In the genomic region with DNA sequence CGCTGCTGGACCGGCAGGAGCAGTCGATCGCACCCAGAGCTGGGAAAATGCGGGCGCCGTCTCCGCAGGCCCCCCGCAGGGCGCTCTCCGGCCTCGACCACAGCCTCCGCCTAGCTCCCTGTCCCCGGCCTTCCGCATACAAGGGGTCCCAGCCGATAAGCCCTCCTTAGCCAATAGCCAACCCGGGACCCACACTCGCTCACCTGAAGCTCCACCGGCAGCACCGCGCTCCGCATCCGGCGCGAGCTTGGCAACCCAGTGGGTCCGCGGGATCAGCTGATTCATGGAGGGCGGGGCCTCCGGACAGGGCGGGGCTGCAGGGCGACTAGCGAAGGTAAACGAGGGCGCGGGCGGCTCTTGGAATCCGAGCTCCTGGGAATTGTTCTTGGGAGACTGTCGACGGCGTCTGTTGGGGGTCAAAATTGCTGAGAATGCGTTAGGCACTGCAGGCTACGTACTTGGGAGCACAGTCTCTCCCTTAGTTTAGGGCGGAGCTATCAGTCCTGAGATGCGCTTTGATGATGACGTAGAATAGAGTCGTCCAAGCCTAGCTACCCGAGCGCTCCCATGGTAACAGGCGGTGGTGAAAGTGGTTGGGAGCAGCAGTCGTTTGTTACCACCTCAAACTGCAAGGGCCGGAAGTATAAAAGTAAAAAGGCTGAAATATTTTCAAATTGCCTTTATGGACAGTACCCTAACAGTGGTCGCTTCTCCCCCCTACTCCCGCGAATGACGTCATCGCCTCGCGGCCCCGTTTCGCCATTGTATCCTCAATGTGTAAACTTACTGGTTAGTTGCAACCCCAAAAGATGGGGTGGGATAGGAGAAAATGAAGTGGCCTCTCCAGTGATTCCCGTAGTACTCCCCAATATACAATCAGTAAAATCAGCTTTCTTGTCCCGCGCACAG, we compare ENCODE assay signal across 1 cellular context.
A peak's percentile ranks its signal among the peaks of the same experiment; 100 is the strongest.
TF ChIP-seq lines count a peak whose summit lies in the region.

Gene ALS2, minus strand, starts transcription at position 260 of the 909 bp plus-strand sequence. CDS start 12,048 bp downstream, outside the sequence.

TF ChIP-seq in HepG2, 621 proteins besides CTCF, POLR2A, EP300 and RAD21 (continued from another document and continues in another):
- TF ChIP-seq ZNF713 (CRISPR knock-in tag; IDR thresholded peaks at IDR 0.05) = no peak
- TF ChIP-seq GPBP1L1 (CRISPR knock-in tag; IDR thresholded peaks at IDR 0.05) = no peak
- peak; percentile 23 for TF ChIP-seq DNMT3B (CRISPR knock-in tag; conservative IDR thresholded peaks at IDR 0.05)
- TF ChIP-seq EHMT2 (IDR thresholded peaks at IDR 0.05; ENCODE audit: borderline replicate concordance, low read depth, low read length) = no peak; the same call in 1 of the 2 replicates
- TF ChIP-seq ZNF570 (CRISPR knock-in tag; IDR thresholded peaks at IDR 0.05; ENCODE audit: borderline replicate concordance) = 0 out of 2 replicates have a peak, but pooled peaks have one; percentile 45
- peak; percentile 98 for TF ChIP-seq ATF1 (CRISPR knock-in tag; IDR thresholded peaks at IDR 0.05)
- peak; percentile 57 for TF ChIP-seq CBX1 (IDR thresholded peaks at IDR 0.05; ENCODE audit: low read depth)
- TF ChIP-seq ZNF274 (CRISPR knock-in tag; IDR thresholded peaks at IDR 0.05) = peak; percentile 81; the same call in 1 of the 2 replicates
- peak; percentile 67 for TF ChIP-seq HNF1A (IDR thresholded peaks at IDR 0.05; ENCODE audit: low read depth)
- TF ChIP-seq HNF1A (CRISPR knock-in tag; IDR thresholded peaks at IDR 0.05; ENCODE audit: borderline replicate concordance) = peak; percentile 38; the same call in 1 of the 2 replicates
- TF ChIP-seq MAF1 (CRISPR knock-in tag; IDR thresholded peaks at IDR 0.05; ENCODE audit: borderline replicate concordance) = peak; percentile 62; the same call in 1 of the 2 replicates
- TF ChIP-seq NFRKB (IDR thresholded peaks at IDR 0.05) = no peak
- no peak for TF ChIP-seq ZNF780A (CRISPR knock-in tag; IDR thresholded peaks at IDR 0.05)
- TF ChIP-seq TP53 (CRISPR knock-in tag; conservative IDR thresholded peaks at IDR 0.05) = no peak
- TF ChIP-seq SP1 (IDR thresholded peaks at IDR 0.05) = no peak
- peak; percentile 88 for TF ChIP-seq SP1 (CRISPR knock-in tag; IDR thresholded peaks at IDR 0.05)
- no peak for TF ChIP-seq ZNF674 (CRISPR knock-in tag; IDR thresholded peaks at IDR 0.05; ENCODE audit: low read depth)
- peak; percentile 99 for TF ChIP-seq CREM (IDR thresholded peaks at IDR 0.05)
- TF ChIP-seq CREM (CRISPR knock-in tag; IDR thresholded peaks at IDR 0.05) = no peak
- peak; percentile 99 for TF ChIP-seq POGZ (CRISPR knock-in tag; IDR thresholded peaks at IDR 0.05)
- peak; percentile 83 for TF ChIP-seq ZBTB21 (CRISPR knock-in tag; IDR thresholded peaks at IDR 0.05)
- TF ChIP-seq, protein P1, sequence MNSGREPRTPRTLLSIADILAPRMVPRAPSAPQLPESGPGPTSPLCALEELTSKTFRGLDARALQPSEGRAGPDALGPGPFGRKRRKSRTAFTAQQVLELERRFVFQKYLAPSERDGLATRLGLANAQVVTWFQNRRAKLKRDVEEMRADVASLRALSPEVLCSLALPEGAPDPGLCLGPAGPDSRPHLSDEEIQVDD (CRISPR knock-in tag; IDR thresholded peaks at IDR 0.05; ENCODE audit: borderline replicate concordance) = no peak
- TF ChIP-seq HNRNPLL (IDR thresholded peaks at IDR 0.05; ENCODE audit: low read depth, low read length, poor library complexity, severe bottlenecking) = peak; percentile 97
- TF ChIP-seq ZNF776 (CRISPR knock-in tag; IDR thresholded peaks at IDR 0.05) = peak; percentile 84; the same call in 1 of the 2 replicates
- TF ChIP-seq, protein P2, sequence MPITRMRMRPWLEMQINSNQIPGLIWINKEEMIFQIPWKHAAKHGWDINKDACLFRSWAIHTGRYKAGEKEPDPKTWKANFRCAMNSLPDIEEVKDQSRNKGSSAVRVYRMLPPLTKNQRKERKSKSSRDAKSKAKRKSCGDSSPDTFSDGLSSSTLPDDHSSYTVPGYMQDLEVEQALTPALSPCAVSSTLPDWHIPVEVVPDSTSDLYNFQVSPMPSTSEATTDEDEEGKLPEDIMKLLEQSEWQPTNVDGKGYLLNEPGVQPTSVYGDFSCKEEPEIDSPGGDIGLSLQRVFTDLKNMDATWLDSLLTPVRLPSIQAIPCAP (CRISPR knock-in tag; IDR thresholded peaks at IDR 0.05; ENCODE audit: low read depth) = no peak
- no peak; the same call in 1 of the 2 replicates for TF ChIP-seq E2F2 (CRISPR knock-in tag; IDR thresholded peaks at IDR 0.05; ENCODE audit: borderline replicate concordance)
- TF ChIP-seq ZNF558 (CRISPR knock-in tag; IDR thresholded peaks at IDR 0.05; ENCODE audit: borderline replicate concordance) = 0 out of 2 replicates have a peak, but pooled peaks have one; percentile 81
- TF ChIP-seq ZNF24 (IDR thresholded peaks at IDR 0.05) = no peak
- TF ChIP-seq ZSCAN12 (CRISPR knock-in tag; IDR thresholded peaks at IDR 0.05) = no peak
- TF ChIP-seq, protein P3, sequence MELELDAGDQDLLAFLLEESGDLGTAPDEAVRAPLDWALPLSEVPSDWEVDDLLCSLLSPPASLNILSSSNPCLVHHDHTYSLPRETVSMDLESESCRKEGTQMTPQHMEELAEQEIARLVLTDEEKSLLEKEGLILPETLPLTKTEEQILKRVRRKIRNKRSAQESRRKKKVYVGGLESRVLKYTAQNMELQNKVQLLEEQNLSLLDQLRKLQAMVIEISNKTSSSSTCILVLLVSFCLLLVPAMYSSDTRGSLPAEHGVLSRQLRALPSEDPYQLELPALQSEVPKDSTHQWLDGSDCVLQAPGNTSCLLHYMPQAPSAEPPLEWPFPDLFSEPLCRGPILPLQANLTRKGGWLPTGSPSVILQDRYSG (CRISPR knock-in tag; IDR thresholded peaks at IDR 0.05) = no peak
- peak; percentile 78; the same call in 1 of the 2 replicates for TF ChIP-seq THYN1 (CRISPR knock-in tag; IDR thresholded peaks at IDR 0.05; ENCODE audit: borderline replicate concordance, low read depth)
- TF ChIP-seq, protein P4, sequence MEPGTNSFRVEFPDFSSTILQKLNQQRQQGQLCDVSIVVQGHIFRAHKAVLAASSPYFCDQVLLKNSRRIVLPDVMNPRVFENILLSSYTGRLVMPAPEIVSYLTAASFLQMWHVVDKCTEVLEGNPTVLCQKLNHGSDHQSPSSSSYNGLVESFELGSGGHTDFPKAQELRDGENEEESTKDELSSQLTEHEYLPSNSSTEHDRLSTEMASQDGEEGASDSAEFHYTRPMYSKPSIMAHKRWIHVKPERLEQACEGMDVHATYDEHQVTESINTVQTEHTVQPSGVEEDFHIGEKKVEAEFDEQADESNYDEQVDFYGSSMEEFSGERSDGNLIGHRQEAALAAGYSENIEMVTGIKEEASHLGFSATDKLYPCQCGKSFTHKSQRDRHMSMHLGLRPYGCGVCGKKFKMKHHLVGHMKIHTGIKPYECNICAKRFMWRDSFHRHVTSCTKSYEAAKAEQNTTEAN (CRISPR knock-in tag; conservative IDR thresholded peaks at IDR 0.05) = no peak
- TF ChIP-seq EED (CRISPR knock-in tag; IDR thresholded peaks at IDR 0.05) = no peak
- peak; percentile 36; the same call in 1 of the 2 replicates for TF ChIP-seq HMGXB3 (CRISPR knock-in tag; IDR thresholded peaks at IDR 0.05; ENCODE audit: borderline replicate concordance)
- TF ChIP-seq ZNF34 (CRISPR knock-in tag; IDR thresholded peaks at IDR 0.05; ENCODE audit: borderline replicate concordance) = 0 out of 2 replicates have a peak, but pooled peaks have one; percentile 25
- no peak for TF ChIP-seq SMARCC2 (IDR thresholded peaks at IDR 0.05)
- TF ChIP-seq ATM (IDR thresholded peaks at IDR 0.05; ENCODE audit: borderline replicate concordance) = no peak
- TF ChIP-seq TSC22D2 (CRISPR knock-in tag; IDR thresholded peaks at IDR 0.05; ENCODE audit: borderline replicate concordance) = 0 out of 2 replicates have a peak, but pooled peaks have one; percentile 73
- no peak; the same call in 1 of the 2 replicates for TF ChIP-seq ERF (CRISPR knock-in tag; IDR thresholded peaks at IDR 0.05)
- no peak for TF ChIP-seq ZNF354B (CRISPR knock-in tag; IDR thresholded peaks at IDR 0.05)
- TF ChIP-seq ZNF121 (CRISPR knock-in tag; IDR thresholded peaks at IDR 0.05) = peak; percentile 44; the same call in 1 of the 2 replicates
- peak; percentile 32 for TF ChIP-seq YY1 (IDR thresholded peaks at IDR 0.05; ENCODE audit: insufficient read depth, insufficient replicate concordance, low read depth, low read length)
- 0 out of 2 replicates have a peak, but pooled peaks have one; percentile 28 for TF ChIP-seq MTF1 (CRISPR knock-in tag; IDR thresholded peaks at IDR 0.05)
- TF ChIP-seq, protein P5, sequence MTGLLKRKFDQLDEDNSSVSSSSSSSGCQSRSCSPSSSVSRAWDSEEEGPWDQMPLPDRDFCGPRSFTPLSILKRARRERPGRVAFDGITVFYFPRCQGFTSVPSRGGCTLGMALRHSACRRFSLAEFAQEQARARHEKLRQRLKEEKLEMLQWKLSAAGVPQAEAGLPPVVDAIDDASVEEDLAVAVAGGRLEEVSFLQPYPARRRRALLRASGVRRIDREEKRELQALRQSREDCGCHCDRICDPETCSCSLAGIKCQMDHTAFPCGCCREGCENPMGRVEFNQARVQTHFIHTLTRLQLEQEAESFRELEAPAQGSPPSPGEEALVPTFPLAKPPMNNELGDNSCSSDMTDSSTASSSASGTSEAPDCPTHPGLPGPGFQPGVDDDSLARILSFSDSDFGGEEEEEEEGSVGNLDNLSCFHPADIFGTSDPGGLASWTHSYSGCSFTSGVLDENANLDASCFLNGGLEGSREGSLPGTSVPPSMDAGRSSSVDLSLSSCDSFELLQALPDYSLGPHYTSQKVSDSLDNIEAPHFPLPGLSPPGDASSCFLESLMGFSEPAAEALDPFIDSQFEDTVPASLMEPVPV (CRISPR knock-in tag; IDR thresholded peaks at IDR 0.05) = peak; percentile 82
- TF ChIP-seq ARHGAP35 (CRISPR knock-in tag; IDR thresholded peaks at IDR 0.05; ENCODE audit: borderline replicate concordance) = 0 out of 2 replicates have a peak, but pooled peaks have one; percentile 33
